11 cellular contexts compared by ENCODE assay signal in genomic region chr2:227414846-227415245, GRCh38. TPM values are rescaled to one million over a fixed set of nuclear protein-coding genes. Genes with fewer than 3 reads are reported as not detected.
DNase-seq lines count a peak whose midpoint lies in the region; ATAC-seq and TF ChIP-seq lines count a peak whose summit lies in the region.
"Had no signal": no experiment of that assay in that cellular context is flagged by ENCODE, and none has a peak within 500 bp of the region (broad histone marks: within the 10 kb centered on the region; RNA-seq: fewer than 3 reads in every experiment).

No MANE protein-coding gene starts in this region.

- no peaks in the 10 kb centered on the region for H4K20me1 ChIP-seq in PC-3 (ENCODE audit: low read length)

- intact Hi-C loops in PC-3 (cut with micrococcal nuclease) (no loop called here), dorsolateral prefrontal cortex (cut with DNase I) (loop anchor here in 1 of 2 donors (5.0 kb wide), 1 partner anchor 57 kb away; the partner anchor contains the start of gene AGFG1)

- H3K18ac ChIP-seq in trophoblast cell (ENCODE audit: low read length) = no peak overlapping the region

- peaks cover 4% of the 10 kb centered on the region; the same call in 1 of the 2 replicates for H3K4me1 Mint-ChIP-seq in WTC11

- H3K36me3 ChIP-seq in PC-3 (ENCODE audit: low read depth, low read length) = no peaks in the 10 kb centered on the region
- no peaks in the 10 kb centered on the region for H3K36me3 ChIP-seq in trophoblast cell (ENCODE audit: control insufficient read depth in 1 of 2, insufficient read depth in 2 of 2, low read length in 2 of 2)
- H3K36me3 ChIP-seq: vagina had no signal

- no peaks in the 10 kb centered on the region for H3K36me3 Mint-ChIP-seq in WTC11

- no peak overlapping the region for H3K27ac Mint-ChIP-seq in WTC11

- CTCF ChIA-PET in PC-3 (lab: Charles Lee) (interaction anchor here (0.6 to 1.1 kb wide), 2 partner anchors 9 to 333 kb away, joined by 3 to 6 read pairs; no protein-coding TSS in a partner anchor), WTC11 (lab: Charles Lee) (interaction anchor here (1.1 kb wide), 1 partner anchor 359 kb away, joined by 4 read pairs; no protein-coding TSS in a partner anchor)

- H3K14ac ChIP-seq in trophoblast cell (ENCODE audit: low read length) = no peak overlapping the region

- H3K9me3 ChIP-seq in PC-3 (ENCODE audit: low read length) (no peaks in the 10 kb centered on the region), trophoblast cell (ENCODE audit: insufficient read depth, low read depth, low read length) (no peaks in the 10 kb centered on the region)
- H3K9me3 ChIP-seq: vagina had no signal

- H3K9me3 Mint-ChIP-seq in WTC11 = no peaks in the 10 kb centered on the region

- no peak overlapping the region for H3K4me3 ChIP-seq in PC-3 (ENCODE audit: low read length)
- no peak overlapping the region for H3K4me3 ChIP-seq in dorsolateral prefrontal cortex
- H3K4me3 ChIP-seq in trophoblast cell (ENCODE audit: low read depth, low read length) = no peak overlapping the region
- H3K4me3 ChIP-seq: vagina had no signal

- no peaks in the 10 kb centered on the region for H3K9me2 ChIP-seq in PC-3 (replicated peaks; ENCODE audit: low read length)

- H3K79me2 ChIP-seq in PC-3 (ENCODE audit: low read length) (no peaks in the 10 kb centered on the region), trophoblast cell (ENCODE audit: control insufficient read depth, insufficient read depth, low read length, poor library complexity) (no peaks in the 10 kb centered on the region)

- peaks cover 19% of the 10 kb centered on the region for H3K4me1 ChIP-seq in PC-3 (ENCODE audit: insufficient read depth, low read length)
- no peaks in the 10 kb centered on the region for H3K4me1 ChIP-seq in trophoblast cell (ENCODE audit: control insufficient read depth in 1 of 2, insufficient read depth in 2 of 2, low read length in 2 of 2)

- H2BK12ac ChIP-seq in trophoblast cell (ENCODE audit: low read length) = no peak overlapping the region

- POLR2A ChIA-PET in PC-3 (lab: Charles Lee; ENCODE audit: unreplicated experiment) = no interaction called here
- POLR2A ChIA-PET in WTC11 (lab: Charles Lee) = no interaction called here

- no peak overlapping the region for H2AK5ac ChIP-seq in trophoblast cell (ENCODE audit: low read length)

- no peak overlapping the region for H3K23ac ChIP-seq in trophoblast cell (ENCODE audit: low read length)

- no peak overlapping the region for H3K4ac ChIP-seq in trophoblast cell (ENCODE audit: low read depth, low read length)

- H2AFZ ChIP-seq in PC-3 (ENCODE audit: low read length) (no peak overlapping the region), trophoblast cell (ENCODE audit: insufficient read depth, low read length, poor library complexity) (no peak overlapping the region)

- H3K4me2 ChIP-seq in PC-3 (ENCODE audit: low read length) = peak overlapping the region; percentile 48; the same call in 1 of the 2 replicates
- H3K4me2 ChIP-seq in trophoblast cell (ENCODE audit: low read length) = no peak overlapping the region

- H3K27me3 ChIP-seq in PC-3 (ENCODE audit: low read length) = no peaks in the 10 kb centered on the region
- no peaks in the 10 kb centered on the region for H3K27me3 ChIP-seq in dorsolateral prefrontal cortex
- H3K27me3 ChIP-seq in trophoblast cell (ENCODE audit: insufficient read depth, low read length) = no peaks in the 10 kb centered on the region
- H3K27me3 ChIP-seq: vagina had no signal

- H3F3A ChIP-seq in PC-3 (ENCODE audit: low read length, unreplicated experiment) = no peaks in the 10 kb centered on the region

- no peak overlapping the region for H2BK120ac ChIP-seq in trophoblast cell (ENCODE audit: insufficient read depth, low read length, poor library complexity)

- peak; percentile 61 for ATAC-seq in PC-3
- ATAC-seq in WTC11 = no peak
- ATAC-seq in activated CD4-positive, CD25-positive, alpha-beta regulatory T cell treated with anti-CD3 and anti-CD28 coated beads, Interleukin-2, amount 50 U/mL, for 24 hours = no peak

- no peak overlapping the region for H3K4me3 Mint-ChIP-seq in WTC11

- H4K8ac ChIP-seq in trophoblast cell (ENCODE audit: low read depth, low read length) = no peak overlapping the region

- DNase-seq in H4 (ENCODE audit: low spot score) = peak; percentile 49
- DNase-seq in PC-3 = peak; percentile 73
- DNase-seq in dorsolateral prefrontal cortex = no peak
- DNase-seq in trophoblast cell = peak; percentile 33 to 68
- no peak for DNase-seq in WTC11 (ENCODE audit: low spot score)
- DNase-seq in nucleus accumbens (lab: John Stamatoyannopoulos, UW) = no peak
- DNase-seq: activated naive CD4-positive, alpha-beta T cell treated with Interleukin-2 at 50 U/mL for 16 hours; GOT3 had no signal

- TF ChIP-seq CTCF in PC-3 (conservative IDR thresholded peaks at IDR 0.05; ENCODE audit: low read depth, low read length) (no peak), dorsolateral prefrontal cortex (IDR thresholded peaks at IDR 0.05 in 54 of 56, conservative IDR thresholded peaks at IDR 0.05 in 2 of 56; ENCODE audit: low read depth in 1 of 56, partially characterized antibody in 56 of 56) (no peak), WTC11 (IDR thresholded peaks at IDR 0.05) (no peak)

- no peak overlapping the region for H2BK5ac ChIP-seq in trophoblast cell (ENCODE audit: low read depth, low read length, poor library complexity)

- H4K12ac ChIP-seq in trophoblast cell (ENCODE audit: low read depth, low read length) = no peak overlapping the region

- WGBS in trophoblast cell (ENCODE audit: extremely low coverage, insufficient coverage, insufficient read length) = no CpG with 5 or more reads among the region's 3 CpGs

- no peak overlapping the region for H4K91ac ChIP-seq in trophoblast cell (ENCODE audit: low read depth, low read length)

- peak overlapping the region; percentile 56 for H3K27ac ChIP-seq in PC-3 (ENCODE audit: low read length)
- H3K27ac ChIP-seq in dorsolateral prefrontal cortex = peak overlapping the region in 43 of 59 donors; percentile 1 to 90 (median 71)
- no peak overlapping the region for H3K27ac ChIP-seq in trophoblast cell (ENCODE audit: low read depth, low read length)
- H3K27ac ChIP-seq: vagina, VCaP had no signal

- no peaks in the 10 kb centered on the region for H3K27me3 Mint-ChIP-seq in WTC11 (ENCODE audit: low read depth)

- BruUV-seq in PC-3 (replicated peaks; lab: Mats Ljungman, UMichigan) = no TSS peak

- no peaks in the 10 kb centered on the region for H3K79me1 ChIP-seq in trophoblast cell (ENCODE audit: low read length)

- H3K9ac ChIP-seq in PC-3 (ENCODE audit: low read length) (no peak overlapping the region), trophoblast cell (ENCODE audit: low read length) (no peak overlapping the region)

TF ChIP-seq in WTC11, 78 proteins besides CTCF, POLR2A, EP300 and RAD21 (continues in another document):
- TF ChIP-seq GTF2I (CRISPR knock-in tag; conservative IDR thresholded peaks at IDR 0.05) (no peak), ARID4B (CRISPR knock-in tag; IDR thresholded peaks at IDR 0.05; ENCODE audit: borderline replicate concordance) (no peak)

RNA-seq across cellular contexts. Expression of gene SCYGR1, which starts 27.1 kb away (rescaled TPM):
- not detected in 2 replicates for total RNA-seq in H4 (2014; rRNA removed; shearing (Covaris generic))
- total RNA-seq in PC-3 (2014; rRNA removed) (not detected in 2 replicates), dorsolateral prefrontal cortex (1 to 10 TPM in 1 of 120 experiments, not detected in 119; 2.9 TPM), WTC11 (2021) (not detected in 3 replicates)
- not detected in 2 replicates for polyA plus RNA-seq in trophoblast cell (2013)
- total RNA-seq: vagina had no signal

RNA-seq across cellular contexts. Expression of gene TM4SF20, which starts 35.7 kb away (rescaled TPM):
- total RNA-seq in H4 (2014; rRNA removed; shearing (Covaris generic)) = 0.04 TPM in 1 of 2 replicates, not detected in the other
- total RNA-seq in PC-3 (2014; rRNA removed) = not detected in 2 replicates
- 1 to 10 TPM in 1 of 120 experiments, under 1 TPM in 4, not detected in 115; 0.17 to 1.1 (median 0.54) TPM for total RNA-seq in dorsolateral prefrontal cortex
- not detected in 2 replicates for polyA plus RNA-seq in trophoblast cell (2013)
- not detected in 3 replicates for total RNA-seq in WTC11 (2021)
- total RNA-seq: vagina had no signal

RNA-seq across cellular contexts. Expression of gene AGFG1, which starts 57.1 kb away (rescaled TPM):
- 110 and 129 TPM in 2 replicates for total RNA-seq in H4 (2014; rRNA removed; shearing (Covaris generic))
- total RNA-seq in PC-3 (2014; rRNA removed) (44.0 and 56.3 TPM in 2 replicates), dorsolateral prefrontal cortex (100 to 1,000 TPM in 83 of 120 experiments, 10 to 100 TPM in 37; 79.9 to 144 (median 106) TPM), WTC11 (2021) (77.5 to 82.1 TPM (median 81.3 TPM) in 3 replicates)
- 95.7 and 100 TPM in 2 replicates for polyA plus RNA-seq in trophoblast cell (2013)

Comparison
In these comparisons a context has a peak if more than half of its experiments do, and no peak if none do; other contexts are left out.
1. DNase-seq: peak in H4 (single experiment), PC-3 (single experiment) and trophoblast cell (2 of 2); none in dorsolateral prefrontal cortex (0 of 10), WTC11 (single experiment) and nucleus accumbens (0 of 56).